32 cellular contexts compared by ENCODE assay signal in the genomic region with DNA sequence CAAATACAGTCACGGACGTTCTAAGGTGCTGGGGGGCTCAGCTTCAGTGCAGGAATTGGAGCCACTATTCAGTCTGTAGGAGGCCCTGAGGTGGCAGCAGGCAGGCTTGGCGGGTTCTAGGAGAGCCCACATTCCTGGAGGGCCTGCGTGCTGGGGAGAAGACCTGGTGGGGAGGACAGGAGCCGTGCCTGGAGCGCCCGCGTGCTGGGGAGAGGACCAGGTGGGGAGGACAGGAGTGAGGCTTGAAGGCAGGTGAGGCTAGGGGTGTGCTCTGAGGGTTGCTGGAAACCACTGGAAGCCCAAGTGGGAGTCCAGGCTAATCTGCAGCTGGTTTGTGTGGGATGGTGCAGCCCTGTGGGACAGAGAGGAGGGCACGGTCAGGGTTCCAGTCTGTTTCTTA. TPM values are rescaled to one million over a fixed set of nuclear protein-coding genes. Genes with fewer than 3 reads are reported as not detected.
DNase-seq lines count a peak whose midpoint lies in the region; ATAC-seq, FAIRE-seq and TF ChIP-seq lines count a peak whose summit lies in the region.
"Had no signal": no experiment of that assay in that cellular context is flagged by ENCODE, and none has a peak within 500 bp of the region (broad histone marks: within the 10 kb centered on the region; RNA-seq: fewer than 3 reads in every experiment).

No MANE protein-coding gene starts in this region.

- H3K4me3 ChIP-seq in Peyer's patch (no peak overlapping the region), small intestine (ENCODE audit: low read depth in 1 of 2, low read length in 2 of 2) (no peak overlapping the region)
- H3K4me3 ChIP-seq: colonic mucosa, esophagus muscularis mucosa, HAP-1, ovary, SJSA1, suprapubic skin had no signal

- H3K4me1 ChIP-seq in Peyer's patch (peaks cover 0 to 29% (median 0%) of the 10 kb centered on the region in 4 donors), small intestine (ENCODE audit: control insufficient read depth in 2 of 2, insufficient read depth in 1 of 2, low read depth in 1 of 2, low read length in 1 of 2) (peaks cover 0 to 3% of the 10 kb centered on the region in 2 donors)

- H3K36me3 Mint-ChIP-seq in activated T-cell treated with anti-CD3 and anti-CD28 coated beads, Interleukin-2, amount 50 U/mL, for 24 hours (ENCODE audit: low read depth) = peaks cover 24% of the 10 kb centered on the region
- no peaks in the 10 kb centered on the region for H3K36me3 Mint-ChIP-seq in glutamatergic neuron (ENCODE audit: unreplicated experiment)
- H3K36me3 Mint-ChIP-seq: activated CD4-positive, alpha-beta memory T cell treated with anti-CD3 and anti-CD28 coated beads for 36 hours; CD4-positive, alpha-beta memory T cell; natural killer cell; stimulated activated memory B cell treated with anti-CD40 and anti-IgM and Interleukin-4, amounts not matched to agents 10 μg/mL and 1 μg/mL and 100 μg/mL, for 72 hours had no signal

- H3K27ac ChIP-seq in Peyer's patch = peak overlapping the region in 3 of 4 donors; percentile 22 to 72 (median 72)
- H3K27ac ChIP-seq in small intestine (ENCODE audit: low read depth in 1 of 2, low read length in 1 of 2) = peak overlapping the region; percentile 3 to 93
- H3K27ac ChIP-seq: colonic mucosa, esophagus muscularis mucosa, foreskin keratinocyte, ovary, SJSA1, suprapubic skin had no signal

- TF ChIP-seq POLR2A in Peyer's patch (IDR thresholded peaks at IDR 0.05) = no peak

- no peak for DNase-seq in activated T-cell treated with anti-CD3 and anti-CD28 coated beads, Interleukin-2, amount 50 U/mL, for 24 hours
- DNase-seq in activated T-cell treated with anti-CD3 and anti-CD28 coated beads for 4 hours = no peak
- no peak for DNase-seq in Peyer's patch
- DNase-seq in glutamatergic neuron = no peak
- no peak for DNase-seq in small intestine
- no peak for DNase-seq in NCI-H1105 treated with DMSO at 0.1 percent for 48 hours (lab: John Stamatoyannopoulos, UW)
- DNase-seq: 8988T; activated CD4-positive, alpha-beta memory T cell treated with anti-CD3 and anti-CD28 coated beads for 36 hours; activated CD8-positive, alpha-beta memory T cell treated with anti-CD3 and anti-CD28 coated beads, Interleukin-2, amount 50 U/mL, for 4 hours; activated naive CD4-positive, alpha-beta T cell treated with anti-CD3 and anti-CD28 coated beads, Interleukin-2, amount 50 U/mL, for 16 hours; amygdala; CD4-positive, alpha-beta memory T cell; colonic mucosa; foreskin keratinocyte; natural killer cell; NCI-H1092 treated with DMSO at 0.1 percent for 48 hours; NCI-H187 treated with DMSO at 0.1 percent for 48 hours; NCI-H526; ovary; stimulated activated CD4-positive, alpha-beta T cell treated with anti-CD3 and anti-CD28 coated beads, Interleukin-4, amount 100 ng/mL, for 1 hour; T-helper 1 cell had no signal

- H3K27ac Mint-ChIP-seq in activated T-cell treated with anti-CD3 and anti-CD28 coated beads, Interleukin-2, amount 50 U/mL, for 24 hours = peak overlapping the region; percentile 7
- peak overlapping the region; percentile 97 for H3K27ac Mint-ChIP-seq in glutamatergic neuron (ENCODE audit: unreplicated experiment)
- H3K27ac Mint-ChIP-seq: activated CD4-positive, alpha-beta memory T cell treated with anti-CD3 and anti-CD28 coated beads for 36 hours; activated T-helper 17 cell treated with anti-CD3 and anti-CD28 coated beads, Interleukin-2, amount 50 U/mL, for 72 hours; natural killer cell; stimulated activated memory B cell treated with anti-CD40 and anti-IgM and Interleukin-4, amounts not matched to agents 10 μg/mL and 1 μg/mL and 100 μg/mL, for 72 hours had no signal

- H3K9me3 ChIP-seq in Peyer's patch (no peaks in the 10 kb centered on the region), small intestine (ENCODE audit: control insufficient read depth, low read depth) (no peaks in the 10 kb centered on the region)
- H3K9me3 ChIP-seq: colonic mucosa, esophagus muscularis mucosa, HAP-1, ovary, SJSA1, suprapubic skin had no signal

- H3K27me3 Mint-ChIP-seq in activated T-cell treated with anti-CD3 and anti-CD28 coated beads, Interleukin-2, amount 50 U/mL, for 24 hours = no peaks in the 10 kb centered on the region
- H3K27me3 Mint-ChIP-seq in glutamatergic neuron (ENCODE audit: unreplicated experiment) = peaks cover 12% of the 10 kb centered on the region
- H3K27me3 Mint-ChIP-seq: activated CD4-positive, alpha-beta memory T cell treated with anti-CD3 and anti-CD28 coated beads for 36 hours; activated T-helper 17 cell treated with anti-CD3 and anti-CD28 coated beads, Interleukin-2, amount 50 U/mL, for 72 hours; CD4-positive, alpha-beta memory T cell; stimulated activated memory B cell treated with anti-CD40 and anti-IgM and Interleukin-4, amounts not matched to agents 10 μg/mL and 1 μg/mL and 100 μg/mL, for 72 hours had no signal

- ATAC-seq in GM21576 (IDR thresholded peaks at IDR 0.05; ENCODE audit: unreplicated experiment) = no peak
- ATAC-seq in GM18520 (IDR thresholded peaks at IDR 0.05; ENCODE audit: unreplicated experiment) = no peak
- ATAC-seq: activated CD4-positive, CD25-positive, alpha-beta regulatory T cell treated with anti-CD3 and anti-CD28 coated beads, Interleukin-2, amount 50 U/mL, for 24 hours; activated T-helper 17 cell treated with anti-CD3 and anti-CD28 coated beads, Interleukin-2, amount 50 U/mL, for 72 hours; foreskin keratinocyte; natural killer cell; stimulated activated memory B cell treated with anti-CD40 and anti-IgM and Interleukin-4, amounts not matched to agents 10 μg/mL and 1 μg/mL and 100 μg/mL, for 72 hours had no signal

- H3K27me3 ChIP-seq in Peyer's patch = no peaks in the 10 kb centered on the region
- no peaks in the 10 kb centered on the region for H3K27me3 ChIP-seq in small intestine (ENCODE audit: control insufficient read depth in 2 of 2, insufficient read depth in 2 of 2, low read length in 2 of 2)
- H3K27me3 ChIP-seq: colonic mucosa, esophagus muscularis mucosa, foreskin keratinocyte, ovary, SJSA1, suprapubic skin had no signal

- WGBS in small intestine, 3 donors = 69 to 73% (median 72%) methylated on average over 9 of the region's 9 CpGs

- H3K36me3 ChIP-seq in Peyer's patch (no peaks in the 10 kb centered on the region), small intestine (ENCODE audit: control insufficient read depth in 2 of 2, insufficient read depth in 2 of 2, low read length in 2 of 2) (no peaks in the 10 kb centered on the region)
- H3K36me3 ChIP-seq: colonic mucosa, ovary, suprapubic skin had no signal

- no peak for FAIRE-seq in small intestine (lab: Jason Lieb, UNC)
- FAIRE-seq: bronchial epithelial cell, G401.6 had no signal

- H3K4me3 Mint-ChIP-seq in activated T-cell treated with anti-CD3 and anti-CD28 coated beads, Interleukin-2, amount 50 U/mL, for 24 hours = no peak overlapping the region
- H3K4me3 Mint-ChIP-seq in glutamatergic neuron (ENCODE audit: unreplicated experiment) = peak overlapping the region; percentile 38
- H3K4me3 Mint-ChIP-seq: activated CD4-positive, alpha-beta memory T cell treated with anti-CD3 and anti-CD28 coated beads for 36 hours; activated T-helper 17 cell treated with anti-CD3 and anti-CD28 coated beads, Interleukin-2, amount 50 U/mL, for 72 hours; natural killer cell; stimulated activated memory B cell treated with anti-CD40 and anti-IgM and Interleukin-4, amounts not matched to agents 10 μg/mL and 1 μg/mL and 100 μg/mL, for 72 hours had no signal

- TF ChIP-seq CTCF in Peyer's patch (IDR thresholded peaks at IDR 0.05) (no peak), glutamatergic neuron (IDR thresholded peaks at IDR 0.05; ENCODE audit: partially characterized antibody, unreplicated experiment) (no peak)

- H3K4me1 Mint-ChIP-seq in activated T-cell treated with anti-CD3 and anti-CD28 coated beads, Interleukin-2, amount 50 U/mL, for 24 hours (ENCODE audit: low read depth) = peaks cover 10% of the 10 kb centered on the region
- H3K4me1 Mint-ChIP-seq in glutamatergic neuron (ENCODE audit: low read depth, unreplicated experiment) = peaks cover 40% of the 10 kb centered on the region
- H3K4me1 Mint-ChIP-seq: activated T-helper 17 cell treated with anti-CD3 and anti-CD28 coated beads, Interleukin-2, amount 50 U/mL, for 72 hours had no signal

- H3K9me3 Mint-ChIP-seq in activated T-cell treated with anti-CD3 and anti-CD28 coated beads, Interleukin-2, amount 50 U/mL, for 24 hours = no peaks in the 10 kb centered on the region
- H3K9me3 Mint-ChIP-seq in glutamatergic neuron (ENCODE audit: unreplicated experiment) = peaks cover 16% of the 10 kb centered on the region
- H3K9me3 Mint-ChIP-seq: activated CD4-positive, alpha-beta memory T cell treated with anti-CD3 and anti-CD28 coated beads for 36 hours; activated T-helper 17 cell treated with anti-CD3 and anti-CD28 coated beads, Interleukin-2, amount 50 U/mL, for 72 hours; CD4-positive, alpha-beta memory T cell; natural killer cell; stimulated activated memory B cell treated with anti-CD40 and anti-IgM and Interleukin-4, amounts not matched to agents 10 μg/mL and 1 μg/mL and 100 μg/mL, for 72 hours had no signal

RNA-seq across cellular contexts. Expression of a gene that starts 23.1 kb away (rescaled TPM):
- 100 to 1,000 TPM in 2 of 4 donors, 10 to 100 TPM in 2; 31.4 to 134 (median 91.0) TPM for total RNA-seq in Peyer's patch
- 31.1 TPM for total RNA-seq in glutamatergic neuron (ENCODE audit: unreplicated experiment)
- 10 to 100 TPM; 13.3 to 75.9 (median 44.5) TPM for polyA plus RNA-seq in small intestine

RNA-seq across cellular contexts. Expression of a gene that starts 33.4 kb away (rescaled TPM):
- 10 to 100 TPM; 15.4 to 30.5 (median 25.3) TPM for total RNA-seq in Peyer's patch
- total RNA-seq in glutamatergic neuron (ENCODE audit: unreplicated experiment) = 35.0 TPM
- polyA plus RNA-seq in small intestine = 1 to 10 TPM; 3.6 to 9.4 (median 3.8) TPM

RNA-seq across cellular contexts. Expression of a gene that starts 57.8 kb away (rescaled TPM):
- total RNA-seq in Peyer's patch = 1 to 10 TPM; 3.7 to 8.6 (median 5.2) TPM
- 205 TPM for total RNA-seq in glutamatergic neuron (ENCODE audit: unreplicated experiment)
- polyA plus RNA-seq in small intestine = 1 to 10 TPM; 2.7 to 4.1 (median 3.1) TPM

Comparison
In these comparisons a context has a peak if more than half of its experiments do, and no peak if none do; other contexts are left out.
1. RNA of a gene that starts 57.8 kb away (total RNA-seq): 205 TPM in glutamatergic neuron (single experiment); 3.7 to 8.6 TPM in Peyer's patch; every median in the first group is over 10 times any median in the second.